9 cellular contexts compared by ENCODE assay signal in genomic region chr14:34946699-34947098, GRCh38.
"Had no signal": no experiment of that assay in that cellular context is flagged by ENCODE, and none has a peak within 500 bp of the region (broad histone marks: within the 10 kb centered on the region; RNA-seq: fewer than 3 reads in every experiment).

No MANE protein-coding gene starts in this region.

- H3K4me2 ChIP-seq: KMS-11 had no signal

- DNase-seq: GM23248, GOT3, H7, HFFc6, KBM-7 had no signal

- H2AFZ ChIP-seq: GM23248 had no signal

- H3K36me3 ChIP-seq: HAP-1 had no signal

- H3K9ac ChIP-seq: GM23248, KMS-11 had no signal

- H3K27ac ChIP-seq: GM23248, KMS-11 had no signal

- FAIRE-seq: HTR-8/SVneo had no signal

- ATAC-seq: HCT116 had no signal

- H3K4me1 ChIP-seq: HAP-1 had no signal

- H3K4me3 ChIP-seq: GM23248, HAP-1 had no signal
